8 cellular contexts compared by ENCODE assay signal in the genomic region with DNA sequence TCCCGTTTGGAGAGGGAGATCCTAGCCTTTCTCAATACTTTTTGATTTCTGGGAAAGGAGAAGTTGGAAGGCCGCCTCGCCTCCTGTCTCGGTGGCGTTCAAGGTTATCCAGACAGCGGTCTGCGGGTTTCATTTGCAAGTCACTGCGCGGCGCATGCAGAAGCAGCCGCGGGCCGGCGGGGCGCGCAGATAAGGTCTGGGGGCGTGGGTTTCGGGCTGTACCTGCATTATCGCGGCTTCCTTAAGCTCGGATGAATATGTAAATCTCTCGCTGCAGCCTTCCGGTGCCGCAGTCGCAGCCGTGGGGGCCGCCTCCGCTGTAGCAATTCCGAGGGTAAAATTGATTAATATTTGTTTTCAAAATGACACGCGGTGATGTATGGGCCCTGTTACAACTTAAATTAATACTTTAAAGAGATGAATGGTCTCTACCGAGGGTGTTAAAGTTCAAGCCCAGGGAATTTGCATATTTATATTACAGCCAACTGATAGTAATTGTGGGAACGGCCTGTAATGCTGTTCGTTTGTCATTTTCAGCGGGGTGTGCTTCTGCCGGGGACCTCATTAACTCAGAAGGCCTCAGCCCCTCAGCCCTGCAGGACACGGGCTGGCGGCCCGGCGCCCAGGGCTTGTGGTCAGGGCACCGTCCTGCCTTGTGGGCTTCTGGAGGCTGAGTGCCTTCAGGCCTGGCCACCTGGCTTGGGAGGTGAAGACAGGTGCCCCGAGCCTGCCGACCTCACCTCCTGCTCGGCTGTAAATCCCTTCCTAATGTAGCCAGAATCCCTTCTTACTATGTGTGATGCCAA.
DNase-seq lines count a peak whose midpoint lies in the region; ATAC-seq and TF ChIP-seq lines count a peak whose summit lies in the region.

No MANE protein-coding gene starts in this region.

- TF ChIP-seq CTCF in foreskin keratinocyte (conservative IDR thresholded peaks at IDR 0.05): no peak

- no peak overlapping the region for H3K27ac Mint-ChIP-seq in activated CD8-positive, alpha-beta T cell treated with anti-CD3 and anti-CD28 coated beads, Interleukin-2, amount 10 ng/mL, durations not matched to agents 7 days and 5 days

- H3K27ac ChIP-seq in foreskin keratinocyte: no peak overlapping the region

- peak overlapping the region; percentile 50 for H3K4me3 Mint-ChIP-seq in activated CD8-positive, alpha-beta T cell treated with anti-CD3 and anti-CD28 coated beads, Interleukin-2, amount 10 ng/mL, durations not matched to agents 7 days and 5 days

- POLR2A ChIA-PET in activated CD8-positive, alpha-beta T cell treated with anti-CD3 and anti-CD28 coated beads, Interleukin-2, amount 10 ng/mL, durations not matched to agents 7 days and 5 days (lab: Charles Lee): no interaction called here

- peaks cover 34% of the 10 kb centered on the region for H3K27me3 Mint-ChIP-seq in activated CD8-positive, alpha-beta T cell treated with anti-CD3 and anti-CD28 coated beads, Interleukin-2, amount 10 ng/mL, durations not matched to agents 7 days and 5 days (ENCODE audit: low read depth)

- H3K4me1 Mint-ChIP-seq in activated CD8-positive, alpha-beta T cell treated with anti-CD3 and anti-CD28 coated beads, Interleukin-2, amount 10 ng/mL, durations not matched to agents 7 days and 5 days (ENCODE audit: low read depth): peaks cover 16% of the 10 kb centered on the region

- H3K36me3 Mint-ChIP-seq in activated CD8-positive, alpha-beta T cell treated with anti-CD3 and anti-CD28 coated beads, Interleukin-2, amount 10 ng/mL, durations not matched to agents 7 days and 5 days (ENCODE audit: low read depth): no peaks in the 10 kb centered on the region

- CTCF ChIA-PET in activated CD8-positive, alpha-beta T cell treated with anti-CD3 and anti-CD28 coated beads, Interleukin-2, amount 10 ng/mL, durations not matched to agents 7 days and 5 days (lab: Charles Lee): no interaction called here

- H3K4me3 ChIP-seq in H7 (ENCODE audit: insufficient read depth, low read depth, low read length): no peak overlapping the region; the same call in 1 of the 2 replicates

- H3K9me3 Mint-ChIP-seq in activated CD8-positive, alpha-beta T cell treated with anti-CD3 and anti-CD28 coated beads, Interleukin-2, amount 10 ng/mL, durations not matched to agents 7 days and 5 days (ENCODE audit: insufficient read depth): no peaks in the 10 kb centered on the region

- H3K4me1 ChIP-seq in foreskin keratinocyte: no peaks in the 10 kb centered on the region

- no peaks in the 10 kb centered on the region for H3K36me3 ChIP-seq in H7 (replicated peaks; ENCODE audit: control insufficient read depth, insufficient read depth, low read length)

- DNase-seq in H7 (peak; percentile 78), foreskin keratinocyte (no peak), NCI-H2107 (lab: John Stamatoyannopoulos, UW) (no peak)
- DNase-seq in activated CD8-positive, alpha-beta T cell treated with anti-CD3 and anti-CD28 coated beads, Interleukin-2, amount 10 ng/mL, durations not matched to agents 7 days and 5 days: peak; percentile 42
- peak; percentile 71 for DNase-seq in stimulated activated CD4-positive, alpha-beta T cell treated with anti-CD3 and anti-CD28 coated beads, Interleukin-15, amount 100 ng/mL, for 24 hours

- H3K27me3 ChIP-seq in H7 (ENCODE audit: control insufficient read depth, insufficient read depth, low read length): no peaks in the 10 kb centered on the region; the same call in 1 of the 2 replicates
- H3K27me3 ChIP-seq in foreskin keratinocyte: peaks cover 19% of the 10 kb centered on the region

- ATAC-seq in activated CD8-positive, alpha-beta T cell treated with anti-CD3 and anti-CD28 coated beads, Interleukin-2, amount 10 ng/mL, durations not matched to agents 7 days and 5 days: peak; percentile 74
- ATAC-seq in foreskin keratinocyte (peak; percentile 44), GM18907 (IDR thresholded peaks at IDR 0.05; ENCODE audit: unreplicated experiment) (no peak), HG03432 (IDR thresholded peaks at IDR 0.05; ENCODE audit: unreplicated experiment) (no peak), HG02840 (IDR thresholded peaks at IDR 0.05; ENCODE audit: low FRiP score, unreplicated experiment) (no peak)

Comparison
In these comparisons a context has a peak if more than half of its experiments do, and no peak if none do; other contexts are left out.
1. DNase-seq: peak in H7 (single experiment), activated CD8-positive, alpha-beta T cell treated with anti-CD3 and anti-CD28 coated beads, Interleukin-2, amount 10 ng/mL, durations not matched to agents 7 days and 5 days (single experiment) and stimulated activated CD4-positive, alpha-beta T cell treated with anti-CD3 and anti-CD28 coated beads, Interleukin-15, amount 100 ng/mL, for 24 hours (single experiment); none in foreskin keratinocyte (0 of 2) and NCI-H2107 (single experiment).
2. ATAC-seq: peak in activated CD8-positive, alpha-beta T cell treated with anti-CD3 and anti-CD28 coated beads, Interleukin-2, amount 10 ng/mL, durations not matched to agents 7 days and 5 days (single experiment) and foreskin keratinocyte (single experiment); none in GM18907 (single experiment), HG03432 (single experiment) and HG02840 (single experiment).